Comparison of ENCODE assay signal across 1 cellular context in the genomic region with DNA sequence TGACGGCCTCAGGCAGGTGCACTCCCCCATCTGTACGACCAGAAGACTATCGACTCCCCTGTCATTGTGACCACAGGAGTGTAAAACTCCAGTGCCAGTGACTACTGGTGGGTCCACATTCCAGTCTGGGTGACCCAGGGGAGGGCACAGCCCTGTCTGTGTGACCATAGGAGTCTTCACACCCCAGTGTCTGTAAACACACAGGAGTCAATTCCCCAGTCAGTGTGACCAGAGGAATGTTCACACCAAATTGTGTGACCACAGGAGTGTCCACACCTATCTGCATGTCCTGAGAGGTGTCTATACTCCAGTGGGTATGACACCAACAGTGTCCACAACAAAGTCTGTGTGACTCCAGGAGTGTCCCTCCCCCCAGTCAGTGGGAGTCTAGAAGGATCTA.
TF ChIP-seq lines count a peak whose summit lies in the region.

No MANE protein-coding gene starts in this region.

TF ChIP-seq in A549, 52 proteins besides CTCF, POLR2A, EP300 and RAD21:
- no peak for TF ChIP-seq TP53 (CRISPR knock-in tag; IDR thresholded peaks at IDR 0.05)
- no peak for TF ChIP-seq MAZ (IDR thresholded peaks at IDR 0.05; ENCODE audit: borderline replicate concordance, low read depth, low read length)
- TF ChIP-seq ELK1 (IDR thresholded peaks at IDR 0.05; ENCODE audit: low read depth, low read length) = no peak
- no peak for TF ChIP-seq CHD4 (IDR thresholded peaks at IDR 0.05; ENCODE audit: borderline replicate concordance)
- TF ChIP-seq, protein P1, sequence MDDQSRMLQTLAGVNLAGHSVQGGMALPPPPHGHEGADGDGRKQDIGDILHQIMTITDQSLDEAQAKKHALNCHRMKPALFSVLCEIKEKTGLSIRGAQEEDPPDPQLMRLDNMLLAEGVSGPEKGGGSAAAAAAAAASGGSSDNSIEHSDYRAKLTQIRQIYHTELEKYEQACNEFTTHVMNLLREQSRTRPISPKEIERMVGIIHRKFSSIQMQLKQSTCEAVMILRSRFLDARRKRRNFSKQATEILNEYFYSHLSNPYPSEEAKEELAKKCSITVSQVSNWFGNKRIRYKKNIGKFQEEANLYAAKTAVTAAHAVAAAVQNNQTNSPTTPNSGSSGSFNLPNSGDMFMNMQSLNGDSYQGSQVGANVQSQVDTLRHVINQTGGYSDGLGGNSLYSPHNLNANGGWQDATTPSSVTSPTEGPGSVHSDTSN (IDR thresholded peaks at IDR 0.05) = no peak
- no peak for TF ChIP-seq BCL3 (IDR thresholded peaks at IDR 0.05)
- TF ChIP-seq ESRRA (IDR thresholded peaks at IDR 0.05; ENCODE audit: borderline replicate concordance, low read length) = no peak
TF ChIP-seq in A549: peak in this region for 0.
